ENCODE assay signal across 9 cellular contexts in the genomic region with DNA sequence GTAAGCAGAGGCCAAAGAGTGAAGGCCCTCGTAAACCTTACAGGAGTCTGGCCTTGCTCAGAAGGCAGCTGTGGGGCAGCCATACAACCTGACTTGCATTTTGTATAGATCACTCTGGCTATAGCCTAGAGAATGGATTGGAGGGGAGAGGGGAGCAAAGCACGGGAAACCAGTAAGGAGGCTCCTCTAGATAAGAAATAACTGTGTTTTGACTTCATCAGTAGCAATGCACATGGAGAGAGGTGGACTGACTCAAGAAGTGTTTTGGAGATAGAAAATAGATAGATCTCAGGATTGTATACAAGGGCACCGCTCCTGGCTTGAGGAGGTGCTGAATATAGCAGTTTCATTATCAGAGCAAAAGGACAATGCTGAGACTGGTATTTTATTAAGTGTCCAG.
"Had no signal": no experiment of that assay in that cellular context is flagged by ENCODE, and none has a peak within 500 bp of the region (broad histone marks: within the 10 kb centered on the region; RNA-seq: fewer than 3 reads in every experiment).

No MANE protein-coding gene starts in this region.

- H3K9me3 Mint-ChIP-seq: HFFc6, IgD-negative memory B cell had no signal

- H3K27ac Mint-ChIP-seq: HFFc6, IgD-negative memory B cell had no signal

- DNase-seq: GM23248, GOT3, H7, HFFc6 had no signal

- H3K4me3 ChIP-seq: GM23248, HAP-1 had no signal

- H3K36me3 ChIP-seq: HAP-1 had no signal

- H3K9ac ChIP-seq: GM23248 had no signal

- FAIRE-seq: HepG2 had no signal

- H3K4me1 ChIP-seq: HAP-1 had no signal

- H3K4me3 Mint-ChIP-seq: HFFc6, IgD-negative memory B cell had no signal

- H3K27ac ChIP-seq: GM23248, HL-60 had no signal

- ATAC-seq: HCT116, HepG2 had no signal

- H2AFZ ChIP-seq: GM23248 had no signal

- H3K9me3 ChIP-seq: HAP-1 had no signal

- H3K4me1 Mint-ChIP-seq: IgD-negative memory B cell had no signal

- H3K36me3 Mint-ChIP-seq: IgD-negative memory B cell had no signal
